ENCODE assay signal across 23 cellular contexts in genomic region chr13:70388935-70389334, GRCh38.
"Had no signal": no experiment of that assay in that cellular context is flagged by ENCODE, and none has a peak within 500 bp of the region (broad histone marks: within the 10 kb centered on the region; RNA-seq: fewer than 3 reads in every experiment).

No MANE protein-coding gene starts in this region.

- H3K4me2 ChIP-seq: PC-9 had no signal

- H3K4me1 ChIP-seq: Peyer's patch had no signal

- FAIRE-seq: HepG2 had no signal

- H3K36me3 ChIP-seq: Peyer's patch, SJCRH30 had no signal

- H3K27ac ChIP-seq: PC-9, Peyer's patch, SJCRH30 had no signal

- H2AFZ ChIP-seq: PC-9 had no signal

- ATAC-seq: HepG2, Right ventricle myocardium inferior had no signal

- H3K9me3 ChIP-seq: Peyer's patch, SJCRH30 had no signal

- H3K4me3 ChIP-seq: PC-9, Peyer's patch, SJCRH30 had no signal

- H3K27me3 ChIP-seq: Peyer's patch, SJCRH30 had no signal

- DNase-seq: IMR-90, Karpas-422, KG1, MV-4-11, NCI-H1092, NCI-H1105 treated with DMSO at 0.1 percent for 48 hours, NCI-H1417 treated with DMSO at 0.1 percent for 48 hours, NCI-H146, NCI-H1694 treated with DMSO at 0.1 percent for 48 hours, NCI-H1930, NCI-H2081, NCI-H2107, NCI-H226, NCI-H446, NCI-H510A, NCI-H524 treated with DMSO at 0.1 percent for 48 hours, NCI-H774, PC-9, Peyer's patch, SHP77 treated with DMSO at 0.1 percent for 48 hours, SJCRH30 had no signal
